ENCODE assay signal across 17 cellular contexts in genomic region chr10:79300711-79301110, GRCh38. TPM values are rescaled to one million over a fixed set of nuclear protein-coding genes. Genes with fewer than 3 reads are reported as not detected.
DNase-seq lines count a peak whose midpoint lies in the region; ATAC-seq and TF ChIP-seq lines count a peak whose summit lies in the region.
"Had no signal": no experiment of that assay in that cellular context is flagged by ENCODE, and none has a peak within 500 bp of the region (broad histone marks: within the 10 kb centered on the region; RNA-seq: fewer than 3 reads in every experiment).

No MANE protein-coding gene starts in this region.

- DNase-seq in CD14-positive monocyte (ENCODE audit: low spot score) (no peak), HFFc6 (no peak), glutamatergic neuron (no peak), posterior vena cava (ENCODE audit: low spot score) (no peak), LoVo (ENCODE audit: low spot score) (no peak)
- no peak for DNase-seq in stimulated activated effector memory CD8-positive, alpha-beta T cell treated with anti-CD3 and anti-CD28 coated beads, Interleukin-12 subunit alpha, Interleukin-12 subunit beta, amount 100 ng/mL, for 72 hours (ENCODE audit: low spot score in 2 of 2)
- DNase-seq in activated CD4-positive, alpha-beta T cell treated with anti-CD3 and anti-CD28 coated beads, Interleukin-2, amount 50 U/mL, for 4 hours = no peak
- DNase-seq: ACHN, C1 segment of cervical spinal cord, DMS79, NCI-H1417 treated with DMSO at 0.1 percent for 48 hours, NCI-H187 treated with DMSO at 0.1 percent for 48 hours, NCI-H226, NCI-H524, NCI-H82, SJCRH30 had no signal

- ATAC-seq in stimulated activated effector memory CD8-positive, alpha-beta T cell treated with anti-CD3 and anti-CD28 coated beads, Interleukin-12 subunit alpha, Interleukin-12 subunit beta, amount 100 ng/mL, for 72 hours = no peak
- ATAC-seq: HepG2 had no signal

- H3K27me3 Mint-ChIP-seq in CD14-positive monocyte (ENCODE audit: low read depth in 3 of 3) (peaks cover 0 to 2% (median 0%) of the 10 kb centered on the region in 3 donors), HFFc6 (ENCODE audit: insufficient read depth) (peaks cover 14% of the 10 kb centered on the region), glutamatergic neuron (ENCODE audit: unreplicated experiment) (peaks cover 24% of the 10 kb centered on the region)

- intact Hi-C loops in CD14-positive monocyte (cut with micrococcal nuclease) = no loop called here
- intact Hi-C loops in posterior vena cava (cut with DNase I) = no loop called here

- H3K27ac Mint-ChIP-seq in CD14-positive monocyte = peak overlapping the region in 5 of 7 donors; percentile 61 to 100 (median 76)
- H3K27ac Mint-ChIP-seq in HFFc6 = peak overlapping the region; percentile 99
- peak overlapping the region; percentile 33 for H3K27ac Mint-ChIP-seq in glutamatergic neuron (ENCODE audit: unreplicated experiment)
- H3K27ac Mint-ChIP-seq in stimulated activated effector memory CD8-positive, alpha-beta T cell treated with anti-CD3 and anti-CD28 coated beads, Interleukin-12 subunit alpha, Interleukin-12 subunit beta, amount 100 ng/mL, for 72 hours = peak overlapping the region; percentile 80

- no peak for TF ChIP-seq CTCF in CD14-positive monocyte (IDR thresholded peaks at IDR 0.05)
- no peak for TF ChIP-seq CTCF in HFFc6 (IDR thresholded peaks at IDR 0.05)
- no peak for TF ChIP-seq CTCF in glutamatergic neuron (IDR thresholded peaks at IDR 0.05; ENCODE audit: partially characterized antibody, unreplicated experiment)

- no peaks in the 10 kb centered on the region for H3K9me3 Mint-ChIP-seq in CD14-positive monocyte
- H3K9me3 Mint-ChIP-seq in HFFc6 = no peaks in the 10 kb centered on the region
- peaks cover 28% of the 10 kb centered on the region for H3K9me3 Mint-ChIP-seq in glutamatergic neuron (ENCODE audit: unreplicated experiment)
- no peaks in the 10 kb centered on the region for H3K9me3 Mint-ChIP-seq in stimulated activated effector memory CD8-positive, alpha-beta T cell treated with anti-CD3 and anti-CD28 coated beads, Interleukin-12 subunit alpha, Interleukin-12 subunit beta, amount 100 ng/mL, for 72 hours

- H3K4me3 Mint-ChIP-seq in CD14-positive monocyte (no peak overlapping the region), HFFc6 (peak overlapping the region; percentile 71), glutamatergic neuron (ENCODE audit: unreplicated experiment) (no peak overlapping the region)
- no peak overlapping the region for H3K4me3 Mint-ChIP-seq in stimulated activated effector memory CD8-positive, alpha-beta T cell treated with anti-CD3 and anti-CD28 coated beads, Interleukin-12 subunit alpha, Interleukin-12 subunit beta, amount 100 ng/mL, for 72 hours

- H3K36me3 Mint-ChIP-seq in CD14-positive monocyte = peaks cover 96 to 100% of the 10 kb centered on the region in 2 donors
- peaks cover 24% of the 10 kb centered on the region for H3K36me3 Mint-ChIP-seq in HFFc6 (ENCODE audit: low read depth)
- no peaks in the 10 kb centered on the region for H3K36me3 Mint-ChIP-seq in glutamatergic neuron (ENCODE audit: unreplicated experiment)
- H3K36me3 Mint-ChIP-seq in stimulated activated effector memory CD8-positive, alpha-beta T cell treated with anti-CD3 and anti-CD28 coated beads, Interleukin-12 subunit alpha, Interleukin-12 subunit beta, amount 100 ng/mL, for 72 hours = peaks cover 99% of the 10 kb centered on the region

- H3K4me1 Mint-ChIP-seq in CD14-positive monocyte (peaks cover 31% of the 10 kb centered on the region), HFFc6 (ENCODE audit: low read depth) (peaks cover 51% of the 10 kb centered on the region), glutamatergic neuron (ENCODE audit: low read depth, unreplicated experiment) (no peaks in the 10 kb centered on the region)
- H3K4me1 Mint-ChIP-seq in stimulated activated effector memory CD8-positive, alpha-beta T cell treated with anti-CD3 and anti-CD28 coated beads, Interleukin-12 subunit alpha, Interleukin-12 subunit beta, amount 100 ng/mL, for 72 hours = peaks cover 43% of the 10 kb centered on the region

RNA-seq across cellular contexts. Expression of gene PPIF, which starts 46.6 kb away (rescaled TPM):
- 10 to 100 TPM; 36.6 to 52.3 TPM for polyA plus RNA-seq in CD14-positive monocyte
- total RNA-seq in HFFc6 (2021; fragmentation: NEBNext Ultra II Directional; extraction: Animal tissue kit (Norgen Biotek cat#: 25700)) = 100 to 1,000 TPM in 3 of 6 experiments, 10 to 100 TPM in 3; 66.1 to 109 (median 98.9) TPM
- total RNA-seq in glutamatergic neuron (ENCODE audit: unreplicated experiment) (24.2 TPM), posterior vena cava (10 to 100 TPM; 20.4 to 23.9 TPM)

Comparison
In these comparisons a context has a peak if more than half of its experiments do, and no peak if none do; other contexts are left out.
1. H3K27ac Mint-ChIP-seq: peak in every context shown above with its lines; median percentile 99 in HFFc6; 80 in stimulated activated effector memory CD8-positive, alpha-beta T cell treated with anti-CD3 and anti-CD28 coated beads, Interleukin-12 subunit alpha, Interleukin-12 subunit beta, amount 100 ng/mL, for 72 hours; 76 in CD14-positive monocyte; 33 in glutamatergic neuron.